20 cellular contexts compared by ENCODE assay signal in genomic region chr3:61565569-61565968, GRCh38. TPM values are rescaled to one million over a fixed set of nuclear protein-coding genes. Genes with fewer than 3 reads are reported as not detected.
DNase-seq lines count a peak whose midpoint lies in the region; ATAC-seq, FAIRE-seq and TF ChIP-seq lines count a peak whose summit lies in the region.
"Had no signal": no experiment of that assay in that cellular context is flagged by ENCODE, and none has a peak within 500 bp of the region (broad histone marks: within the 10 kb centered on the region; RNA-seq: fewer than 3 reads in every experiment).

No MANE protein-coding gene starts in this region.

- H3K4me3 Mint-ChIP-seq in Caco-2 (ENCODE audit: unreplicated experiment), result peak overlapping the region; percentile 35
- H3K4me3 Mint-ChIP-seq in nephron, result peak overlapping the region; percentile 99 to 100 (median 99)
- no peak overlapping the region for H3K4me3 Mint-ChIP-seq in activated naive CD4-positive, alpha-beta T cell treated with anti-CD3 and anti-CD28 coated beads for 36 hours
- H3K4me3 Mint-ChIP-seq: activated CD4-positive, alpha-beta T cell treated with anti-CD3 and anti-CD28 coated beads for 36 hours; natural killer cell treated with Interleukin-12 subunit alpha and Interleukin-12 subunit beta and Interleukin-15 and Interleukin-18, amount 100 ng/mL, for 72 hours had no signal

- H3K4ac ChIP-seq in IMR-90 (ENCODE audit: low read depth, low read length) (no peak overlapping the region), H1 (replicated peaks; ENCODE audit: insufficient read length, low read depth, low read length) (no peak overlapping the region)

- no peak for FAIRE-seq in H1 (lab: Jason Lieb, UNC)

- peaks cover 45% of the 10 kb centered on the region for H4K20me1 ChIP-seq in IMR-90 (ENCODE audit: insufficient read depth, low read length)
- peaks cover 34 to 36% of the 10 kb centered on the region in 2 experiments for H4K20me1 ChIP-seq in H1 (replicated peaks in 1 of 2; ENCODE audit: control insufficient read depth in 1 of 2, insufficient read depth in 2 of 2, low read length in 2 of 2)

- H3K27ac ChIP-seq in IMR-90 (ENCODE audit: insufficient read depth, low read length) (no peak overlapping the region), H1 (ENCODE audit: low read depth, low read length) (no peak overlapping the region), esophagus muscularis mucosa (replicated peaks in 1 of 4) (no peak overlapping the region)
- H3K27ac ChIP-seq: prostate gland had no signal

- TF ChIP-seq RAD21 in IMR-90 (IDR thresholded peaks at IDR 0.05; ENCODE audit: low read length) (no peak), H1 (IDR thresholded peaks at IDR 0.05 in 1 of 2, conservative IDR thresholded peaks at IDR 0.05 in 1 of 2; ENCODE audit: low read depth in 2 of 2, low read length in 2 of 2) (no peak)

- H3K23ac ChIP-seq in IMR-90 (ENCODE audit: low read depth, low read length) (no peak overlapping the region), H1 (ENCODE audit: insufficient read length) (no peak overlapping the region)

- DNase-seq in Caco-2 (no peak), IMR-90 (peak; percentile 28), H1 (ENCODE audit: low read depth in 1 of 2, low spot score in 2 of 2) (no peak), NCI-H510A (lab: John Stamatoyannopoulos, UW) (no peak), NCI-H187 (lab: John Stamatoyannopoulos, UW) (no peak), esophagus muscularis mucosa (ENCODE audit: extremely low spot score) (no peak)
- DNase-seq in activated naive CD4-positive, alpha-beta T cell treated with anti-CD3 and anti-CD28 coated beads for 36 hours, result no peak
- DNase-seq: activated CD4-positive, alpha-beta T cell treated with anti-CD3 and anti-CD28 coated beads for 36 hours; activated effector memory CD4-positive, alpha-beta T cell treated with Interleukin-2 at 50 U/mL for 16 hours; C1 segment of cervical spinal cord; central memory CD4-positive, alpha-beta T cell; effector CD8-positive, alpha-beta T cell; KBM-7; kidney glomerular epithelial cell; NCI-H2029; NCI-H446; stimulated activated CD4-positive, alpha-beta T cell treated with anti-CD3 and anti-CD28 coated beads, Interleukin-4, amount 100 ng/mL, for 24 hours had no signal

- H4K91ac ChIP-seq in IMR-90 (ENCODE audit: insufficient read depth, low read depth, low read length), result no peak overlapping the region
- no peak overlapping the region for H4K91ac ChIP-seq in H1 (replicated peaks; ENCODE audit: insufficient read length, low read length)

- H3K4me2 ChIP-seq in IMR-90 (ENCODE audit: low read depth, low read length), result no peak overlapping the region
- peak overlapping the region; percentile 97; a peak in 2 of 4 replicates for H3K4me2 ChIP-seq in H1 (ENCODE audit: insufficient read depth in 1 of 2, low read depth in 2 of 2, low read length in 2 of 2)

- no peak overlapping the region for H3K18ac ChIP-seq in IMR-90 (ENCODE audit: low read depth, low read length)
- H3K18ac ChIP-seq in H1 (ENCODE audit: extremely low read depth, low read length), result no peak overlapping the region

- no peak for ATAC-seq in IMR-90 (ENCODE audit: low read depth)
- ATAC-seq: activated CD4-positive, alpha-beta T cell treated with anti-CD3 and anti-CD28 coated beads for 36 hours; natural killer cell treated with Interleukin-12 subunit alpha and Interleukin-12 subunit beta and Interleukin-15 and Interleukin-18, amount 100 ng/mL, for 72 hours had no signal

- no peaks in the 10 kb centered on the region for H3K9me3 Mint-ChIP-seq in Caco-2 (ENCODE audit: unreplicated experiment)
- no peaks in the 10 kb centered on the region for H3K9me3 Mint-ChIP-seq in nephron
- no peaks in the 10 kb centered on the region for H3K9me3 Mint-ChIP-seq in activated naive CD4-positive, alpha-beta T cell treated with anti-CD3 and anti-CD28 coated beads for 36 hours
- H3K9me3 Mint-ChIP-seq: natural killer cell treated with Interleukin-12 subunit alpha and Interleukin-12 subunit beta and Interleukin-15 and Interleukin-18, amount 100 ng/mL, for 72 hours had no signal

- intact Hi-C loops in Caco-2 (cut with micrococcal nuclease; ENCODE audit: unreplicated experiment) (no loop called here), IMR-90 (cut with micrococcal nuclease) (loop anchor here (2.0 to 10.0 kb wide), 3 partner anchors 219 to 565 kb away; no protein-coding TSS in a partner anchor), esophagus muscularis mucosa (cut with DNase I) (loop anchor here (10.0 kb wide), 2 partner anchors 289 to 359 kb away; no protein-coding TSS in a partner anchor)
- intact Hi-C loops in activated naive CD4-positive, alpha-beta T cell treated with anti-CD3 and anti-CD28 coated beads for 36 hours (cut with micrococcal nuclease), result no loop called here

- H4K8ac ChIP-seq in IMR-90 (ENCODE audit: low read depth in 2 of 2, low read length in 2 of 2), result no peak overlapping the region
- H4K8ac ChIP-seq in H1 (ENCODE audit: extremely low read depth, insufficient read depth, low read length), result no peak overlapping the region

- H4K5ac ChIP-seq in IMR-90 (ENCODE audit: low read depth, low read length), result no peak overlapping the region
- H4K5ac ChIP-seq in H1 (ENCODE audit: insufficient read length, low read depth, low read length), result no peak overlapping the region

- H3K27ac Mint-ChIP-seq in Caco-2 (ENCODE audit: unreplicated experiment) (no peak overlapping the region), nephron (peak overlapping the region in 1 of 3 experiments; percentile 6)
- no peak overlapping the region for H3K27ac Mint-ChIP-seq in activated naive CD4-positive, alpha-beta T cell treated with anti-CD3 and anti-CD28 coated beads for 36 hours
- H3K27ac Mint-ChIP-seq: activated CD4-positive, alpha-beta T cell treated with anti-CD3 and anti-CD28 coated beads for 36 hours; natural killer cell treated with Interleukin-12 subunit alpha and Interleukin-12 subunit beta and Interleukin-15 and Interleukin-18, amount 100 ng/mL, for 72 hours had no signal

- H3K23me2 ChIP-seq in H1 (ENCODE audit: low read depth, low read length), result peaks cover 14% of the 10 kb centered on the region

- H3K79me1 ChIP-seq in IMR-90 (ENCODE audit: low read depth in 1 of 2, low read length in 2 of 2), result peaks cover 18 to 66% of the 10 kb centered on the region in 2 experiments
- no peaks in the 10 kb centered on the region for H3K79me1 ChIP-seq in H1 (ENCODE audit: low read depth, low read length)

- CTCF ChIA-PET in Caco-2 (lab: Charles Lee), result no interaction called here
- CTCF ChIA-PET in IMR-90 (lab: Yijun Ruan, JAX), result interaction anchor here (0.9 to 2.6 kb wide), 7 partner anchors 9 to 623 kb away, joined by 3 to 13 read pairs (median 5); no protein-coding TSS in a partner anchor
- CTCF ChIA-PET in H1 (lab: Charles Lee; ENCODE audit: partially characterized antibody), result interaction anchor here (0.5 to 3.5 kb wide), 26 partner anchors 8 to 1158 kb away, joined by 3 to 27 read pairs (median 5); no protein-coding TSS in a partner anchor
- CTCF ChIA-PET in activated naive CD4-positive, alpha-beta T cell treated with anti-CD3 and anti-CD28 coated beads for 36 hours (lab: Charles Lee), result interaction anchor here (1.0 kb wide), 1 partner anchor 9 kb away, joined by 3 read pairs; no protein-coding TSS in a partner anchor

- no peak overlapping the region for H2BK15ac ChIP-seq in IMR-90 (ENCODE audit: low read depth, low read length)
- no peak overlapping the region for H2BK15ac ChIP-seq in H1 (ENCODE audit: low read length)

- in situ Hi-C loops in IMR-90 (cut with MboI; ENCODE audit: low sequenced_read_pairs), result no loop called here

- H3K4me3 ChIP-seq in Caco-2 (ENCODE audit: low read depth, low read length), result no peak overlapping the region
- H3K4me3 ChIP-seq in IMR-90 (ENCODE audit: insufficient read depth, low read depth, low read length), result no peak overlapping the region
- H3K4me3 ChIP-seq in H1 (ENCODE audit: extremely low read depth in 1 of 4, insufficient read depth in 2 of 4, low read depth in 3 of 4, low read length in 4 of 4), result peak overlapping the region in 1 of 4 experiments; percentile 98; a peak in 2 of 8 replicates
- no peak overlapping the region for H3K4me3 ChIP-seq in esophagus muscularis mucosa

- H3K9me3 ChIP-seq in Caco-2 (no peaks in the 10 kb centered on the region), IMR-90 (ENCODE audit: control insufficient read depth, insufficient read depth, low read length) (no peaks in the 10 kb centered on the region), H1 (ENCODE audit: insufficient read depth in 2 of 2, low read depth in 1 of 2, low read length in 1 of 2) (no peaks in the 10 kb centered on the region), esophagus muscularis mucosa (no peaks in the 10 kb centered on the region)
- H3K9me3 ChIP-seq: prostate gland had no signal

- BruUV-seq in Caco-2 (replicated peaks; lab: Mats Ljungman, UMichigan), result TSS peak; percentile 0
- BruUV-seq in IMR-90 (replicated peaks; lab: Mats Ljungman, UMichigan), result no TSS peak

- H3K36me3 ChIP-seq in Caco-2 (ENCODE audit: control insufficient read depth, insufficient read depth, low read length) (no peaks in the 10 kb centered on the region), IMR-90 (ENCODE audit: control insufficient read depth, insufficient read depth, low read length) (no peaks in the 10 kb centered on the region), H1 (ENCODE audit: control insufficient read depth in 2 of 4, insufficient read depth in 4 of 4, low read length in 3 of 4) (peaks cover 0 to 7% (median 0%) of the 10 kb centered on the region in 4 experiments; a peak in 1 of 8 replicates), esophagus muscularis mucosa (no peaks in the 10 kb centered on the region)
- H3K36me3 ChIP-seq: prostate gland had no signal

- no CpG with 5 or more reads among the region's 4 CpGs for WGBS in IMR-90 (ENCODE audit: extremely low coverage in 2 of 2, insufficient read length in 1 of 2), 2 experiments
- 87% methylated on average over 4 of the region's 4 CpGs; no CpG with 5 or more reads in 1 of the 2 experiments for WGBS in H1 (ENCODE audit: extremely low coverage in 1 of 2, insufficient coverage in 1 of 2, insufficient read length in 1 of 2, insufficient replicate concordance in 2 of 2, low coverage in 1 of 2, low lambda C conversion rate in 2 of 2, missing lambda C conversion rate in 1 of 2), 2 experiments
- WGBS in esophagus muscularis mucosa, result 85% methylated on average over 4 of the region's 4 CpGs

- H2AK9ac ChIP-seq in IMR-90 (replicated peaks; ENCODE audit: low read depth, low read length, poor library complexity), result no peak overlapping the region

- H2AFZ ChIP-seq in IMR-90 (replicated peaks; ENCODE audit: low read length, poor library complexity) (no peak overlapping the region), H1 (ENCODE audit: low read length) (no peak overlapping the region)

- H3K79me2 ChIP-seq in H1 (ENCODE audit: control insufficient read depth in 1 of 2, insufficient read depth in 2 of 2, low read length in 2 of 2), result peaks cover 64 to 89% of the 10 kb centered on the region in 2 experiments

- H3K4me1 Mint-ChIP-seq in Caco-2 (ENCODE audit: low read depth, unreplicated experiment), result peaks cover 6% of the 10 kb centered on the region
- H3K4me1 Mint-ChIP-seq in nephron, result peaks cover 35% of the 10 kb centered on the region
- H3K4me1 Mint-ChIP-seq in activated naive CD4-positive, alpha-beta T cell treated with anti-CD3 and anti-CD28 coated beads for 36 hours (ENCODE audit: low read depth), result peaks cover 18% of the 10 kb centered on the region

- no peaks in the 10 kb centered on the region for H3K27me3 ChIP-seq in Caco-2 (replicated peaks; ENCODE audit: control insufficient read depth, insufficient read depth, low read length)
- no peaks in the 10 kb centered on the region for H3K27me3 ChIP-seq in IMR-90 (ENCODE audit: control insufficient read depth, insufficient read depth, low read length)
- H3K27me3 ChIP-seq in H1 (replicated peaks in 1 of 4; ENCODE audit: control insufficient read depth in 3 of 4, extremely low read depth in 1 of 4, insufficient read depth in 3 of 4, low read length in 3 of 4), result no peaks in the 10 kb centered on the region; a peak in 1 of 7 replicates
- H3K27me3 ChIP-seq in esophagus muscularis mucosa, result no peaks in the 10 kb centered on the region

- no peaks in the 10 kb centered on the region for H3K27me3 Mint-ChIP-seq in Caco-2 (ENCODE audit: insufficient read depth, unreplicated experiment)
- H3K27me3 Mint-ChIP-seq in nephron (ENCODE audit: low read depth), result no peaks in the 10 kb centered on the region
- H3K27me3 Mint-ChIP-seq in activated naive CD4-positive, alpha-beta T cell treated with anti-CD3 and anti-CD28 coated beads for 36 hours (ENCODE audit: low read depth), result peaks cover 44% of the 10 kb centered on the region

- peaks cover 12% of the 10 kb centered on the region for H3K36me3 Mint-ChIP-seq in Caco-2 (ENCODE audit: insufficient read depth, unreplicated experiment)
- no peaks in the 10 kb centered on the region for H3K36me3 Mint-ChIP-seq in nephron (ENCODE audit: low read depth)
- H3K36me3 Mint-ChIP-seq in activated naive CD4-positive, alpha-beta T cell treated with anti-CD3 and anti-CD28 coated beads for 36 hours (ENCODE audit: low read depth), result no peaks in the 10 kb centered on the region
- H3K36me3 Mint-ChIP-seq: natural killer cell treated with Interleukin-12 subunit alpha and Interleukin-12 subunit beta and Interleukin-15 and Interleukin-18, amount 100 ng/mL, for 72 hours had no signal

- H2BK120ac ChIP-seq in IMR-90 (ENCODE audit: low read depth, low read length) (no peak overlapping the region), H1 (replicated peaks; ENCODE audit: low read depth, low read length) (no peak overlapping the region)

- no peak overlapping the region for H3K14ac ChIP-seq in IMR-90 (replicated peaks; ENCODE audit: low read depth, low read length)
- H3K14ac ChIP-seq in H1 (ENCODE audit: insufficient read length), result no peak overlapping the region

- H3K4me1 ChIP-seq in Caco-2, result peaks cover 5% of the 10 kb centered on the region; the same call in 1 of the 2 replicates
- peaks cover 2% of the 10 kb centered on the region; the same call in 1 of the 2 replicates for H3K4me1 ChIP-seq in IMR-90 (ENCODE audit: control insufficient read depth, insufficient read depth, low read length)
- peaks cover 2 to 11% (median 3%) of the 10 kb centered on the region in 4 experiments; a peak in 6 of 7 replicates for H3K4me1 ChIP-seq in H1 (replicated peaks in 1 of 4; ENCODE audit: control insufficient read depth in 3 of 4, insufficient read depth in 4 of 4, low read length in 3 of 4)
- peaks cover 18 to 43% (median 34%) of the 10 kb centered on the region in 4 donors for H3K4me1 ChIP-seq in esophagus muscularis mucosa
- H3K4me1 ChIP-seq: prostate gland had no signal

- POLR2A ChIA-PET in Caco-2 (lab: Charles Lee), result no interaction called here
- POLR2A ChIA-PET in IMR-90 (lab: Charles Lee; ENCODE audit: unreplicated experiment), result interaction anchor here (1.5 kb wide), 1 partner anchor 98 kb away, joined by 3 read pairs; no protein-coding TSS in a partner anchor
- POLR2A ChIA-PET in H1 (lab: Charles Lee; ENCODE audit: partially characterized antibody), result interaction anchor here (0.7 to 9.3 kb wide), 6 partner anchors 13 to 442 kb away, joined by 3 to 200 read pairs (median 4); no protein-coding TSS in a partner anchor

- H2BK20ac ChIP-seq in IMR-90 (ENCODE audit: low read depth, low read length), result no peak overlapping the region
- no peak overlapping the region for H2BK20ac ChIP-seq in H1 (ENCODE audit: low read length)

- TF ChIP-seq POLR2A in IMR-90 (IDR thresholded peaks at IDR 0.05; ENCODE audit: low read depth, low read length) (no peak), H1 (IDR thresholded peaks at IDR 0.05; ENCODE audit: control extremely low read depth in 1 of 2, low read depth in 2 of 2, low read length in 2 of 2) (no peak), esophagus muscularis mucosa (IDR thresholded peaks at IDR 0.05; ENCODE audit: low read depth) (no peak)

- TF ChIP-seq CTCF in Caco-2 (IDR thresholded peaks at IDR 0.05; ENCODE audit: insufficient read depth in 1 of 2, low read depth in 1 of 2, low read length in 1 of 2, severe bottlenecking in 1 of 2, unreplicated experiment in 1 of 2), result no peak
- no peak for TF ChIP-seq CTCF in IMR-90 (conservative IDR thresholded peaks at IDR 0.05; ENCODE audit: low read depth, low read length)
- TF ChIP-seq CTCF in H1 (IDR thresholded peaks at IDR 0.05; ENCODE audit: control extremely low read depth in 1 of 3, insufficient read depth in 1 of 3, low read depth in 1 of 3, low read length in 3 of 3), result no peak
- TF ChIP-seq CTCF in nephron (IDR thresholded peaks at IDR 0.05; ENCODE audit: unreplicated experiment in 3 of 3), result no peak
- TF ChIP-seq CTCF in esophagus muscularis mucosa (IDR thresholded peaks at IDR 0.05), result no peak

- no peaks in the 10 kb centered on the region for H3K9me1 ChIP-seq in IMR-90 (ENCODE audit: insufficient read depth, low read length)

- H2BK12ac ChIP-seq in H1 (ENCODE audit: low read depth, low read length), result no peak overlapping the region

- H3K56ac ChIP-seq in IMR-90 (ENCODE audit: extremely low read depth, insufficient read depth, low read length) (no peak overlapping the region), H1 (replicated peaks; ENCODE audit: insufficient read length, low read depth, low read length) (no peak overlapping the region)

- H2BK5ac ChIP-seq in IMR-90 (ENCODE audit: low read depth, low read length, poor library complexity, severe bottlenecking), result no peak overlapping the region
- no peak overlapping the region for H2BK5ac ChIP-seq in H1 (ENCODE audit: low read depth, low read length)

- H3K9ac ChIP-seq in IMR-90 (ENCODE audit: low read depth, low read length) (no peak overlapping the region), H1 (replicated peaks in 1 of 4; ENCODE audit: extremely low read depth in 1 of 4, low read depth in 3 of 4, low read length in 3 of 4) (no peak overlapping the region)

- TF ChIP-seq EP300 in H1 (IDR thresholded peaks at IDR 0.05; ENCODE audit: borderline replicate concordance in 1 of 2, low read depth in 2 of 2, low read length in 2 of 2), result no peak
- TF ChIP-seq EP300 in esophagus muscularis mucosa (IDR thresholded peaks at IDR 0.05), result no peak

- no peak overlapping the region for H2AK5ac ChIP-seq in IMR-90 (ENCODE audit: low read depth, low read length)
- H2AK5ac ChIP-seq in H1 (ENCODE audit: low read depth, low read length), result no peak overlapping the region

- dilution Hi-C loops in IMR-90 (cut with HindIII; ENCODE audit: low sequenced_read_pairs, unreplicated experiment), result no loop called here

RNA-seq across cellular contexts. Expression of gene PTPRG, which starts 4.2 kb away (rescaled TPM):
- total RNA-seq in Caco-2 (2022), result 46.4 and 46.5 TPM in 2 replicates
- total RNA-seq in IMR-90 (2012; rRNA removed), result 24.7 and 31.0 TPM in 2 replicates
- 6.8 and 7.7 TPM in 2 replicates for polyA plus RNA-seq in IMR-90 (2012; rRNA removed)
- polyA plus RNA-seq in IMR-90 (2012; cell fraction: cytosol; rRNA removed), result 3.8 and 7.2 TPM in 2 replicates
- 4.8 and 6.9 TPM in 2 replicates for polyA plus RNA-seq in IMR-90 (2012; cell fraction: nucleus; rRNA removed; ENCODE audit: low replicate concordance)
- total RNA-seq in H1 (2021; fragmentation: NEBNext Ultra II Directional; extraction: Animal tissue kit (Norgen Biotek cat#: 25700)), result 90.1 and 96.2 TPM in 2 replicates
- polyA plus RNA-seq in H1 (2011; rRNA removed), result 23.3 and 23.6 TPM in 2 replicates
- 21.3 TPM for polyA plus RNA-seq in H1 (2011; cell fraction: cytosol; rRNA removed)
- 58.4 TPM for polyA plus RNA-seq in H1 (2011; cell fraction: nucleus; rRNA removed)
- polyA plus RNA-seq in H1 (2012, experiment 1 of 2), result 32.5 to 53.4 TPM (median 45.1 TPM) in 4 replicates
- polyA plus RNA-seq in H1 (2012, experiment 2 of 2), result 2.0 TPM
- 96.2 TPM for polyA plus RNA-seq in H1 (2013, experiment 1 of 2)
- 92.9 TPM for polyA plus RNA-seq in H1 (2013, experiment 2 of 2)
- polyA minus RNA-seq in H1 (2011; rRNA and poly(A)+ RNA removed), result 145 and 178 TPM in 2 replicates
- 78.4 TPM for polyA minus RNA-seq in H1 (2011; cell fraction: cytosol; rRNA and poly(A)+ RNA removed)
- 313 TPM for polyA minus RNA-seq in H1 (2011; cell fraction: nucleus; rRNA and poly(A)+ RNA removed)
- total RNA-seq in activated naive CD4-positive, alpha-beta T cell treated with anti-CD3 and anti-CD28 coated beads for 36 hours, result under 1 TPM; 0.24 to 0.37 TPM
- total RNA-seq in esophagus muscularis mucosa, result 10 to 100 TPM; 51.9 to 56.8 (median 54.4) TPM

Comparison
In these comparisons a context has a peak if more than half of its experiments do, and no peak if none do; other contexts are left out.
1. RNA of gene PTPRG, which starts 4.2 kb away (total RNA-seq): 90.1 to 96.2 TPM in H1, 51.9 to 56.8 TPM in esophagus muscularis mucosa, 46.4 to 46.5 TPM in Caco-2 and 24.7 to 31.0 TPM in IMR-90; 0.24 to 0.37 TPM in activated naive CD4-positive, alpha-beta T cell treated with anti-CD3 and anti-CD28 coated beads for 36 hours; every median in the first group is over 10 times any median in the second.
2. intact Hi-C loops: an anchor here in IMR-90 (2.0 to 10.0 kb wide) and esophagus muscularis mucosa (10.0 kb wide); none called in Caco-2 and activated naive CD4-positive, alpha-beta T cell treated with anti-CD3 and anti-CD28 coated beads for 36 hours.